In genomic region chr15:90895571-90896117, GRCh38 we compare ENCODE assay signal across 10 cellular contexts. TPM values are rescaled to one million over a fixed set of nuclear protein-coding genes. Genes with fewer than 3 reads are reported as not detected.
DNase-seq lines count a peak whose midpoint lies in the region; ATAC-seq lines count a peak whose summit lies in the region.
"Had no signal": no experiment of that assay in that cellular context is flagged by ENCODE, and none has a peak within 500 bp of the region (broad histone marks: within the 10 kb centered on the region; RNA-seq: fewer than 3 reads in every experiment).

No MANE protein-coding gene starts in this region.

- in situ Hi-C loops in G401 (cut with HindIII; ENCODE audit: low sequenced_read_pairs) = no loop called here

- ATAC-seq in HG03039 (IDR thresholded peaks at IDR 0.05; ENCODE audit: unreplicated experiment) = no peak

- DNase-seq in G401 (ENCODE audit: low spot score) (peak; percentile 90), NCI-H1092 (lab: John Stamatoyannopoulos, UW) (peak; percentile 51), amygdala (lab: John Stamatoyannopoulos, UW) (peak in 47 of 56 donors; percentile 22 to 85 (median 60)), myocyte (ENCODE audit: low read depth) (peak; percentile 26), SKM-1 treated with dmso at 0.1 percent for 144 hours (lab: John Stamatoyannopoulos, UW; ENCODE audit: unreplicated experiment) (no peak), NCI-H526 treated with DMSO at 0.1 percent for 48 hours (lab: John Stamatoyannopoulos, UW) (no peak)
- DNase-seq: activated naive CD8-positive, alpha-beta T cell treated with anti-CD3 and anti-CD28 coated beads, Interleukin-2, amount 10 ng/mL, durations not matched to agents 7 days and 5 days; islet precursor cell; Right ventricle myocardium superior had no signal

RNA-seq across cellular contexts. Expression of gene MAN2A2, which starts 7.5 kb away (rescaled TPM):
- total RNA-seq in G401 (2014; rRNA removed; shearing (Covaris generic)) = 23.8 and 33.4 TPM in 2 replicates
- total RNA-seq in myocyte = 16.8 and 25.9 TPM in 2 replicates
- polyA plus RNA-seq in myocyte (2012) = 47.3 TPM

RNA-seq across cellular contexts. Expression of gene FES, which starts 11.3 kb away (rescaled TPM):
- total RNA-seq in G401 (2014; rRNA removed; shearing (Covaris generic)) = 0.43 and 0.64 TPM in 2 replicates
- total RNA-seq in myocyte = 0.26 and 0.43 TPM in 2 replicates
- polyA plus RNA-seq in myocyte (2012) = 0.23 TPM

RNA-seq across cellular contexts. Expression of gene FURIN, which starts 27.3 kb away (rescaled TPM):
- total RNA-seq in G401 (2014; rRNA removed; shearing (Covaris generic)) = 21.8 and 28.9 TPM in 2 replicates
- total RNA-seq in myocyte = 38.5 and 42.1 TPM in 2 replicates
- 51.1 TPM for polyA plus RNA-seq in myocyte (2012)

RNA-seq across cellular contexts. Expression of gene HDDC3, which starts 36.7 kb away (rescaled TPM):
- total RNA-seq in G401 (2014; rRNA removed; shearing (Covaris generic)) = 10.8 and 17.1 TPM in 2 replicates
- 8.9 and 11.5 TPM in 2 replicates for total RNA-seq in myocyte
- polyA plus RNA-seq in myocyte (2012) = 14.4 TPM

RNA-seq across cellular contexts. Expression of gene UNC45A, which starts 39.4 kb away (rescaled TPM):
- 99.2 and 113 TPM in 2 replicates for total RNA-seq in G401 (2014; rRNA removed; shearing (Covaris generic))
- total RNA-seq in myocyte = 30.9 and 37.8 TPM in 2 replicates
- 58.6 TPM for polyA plus RNA-seq in myocyte (2012)

Comparison
In these comparisons a context has a peak if more than half of its experiments do, and no peak if none do; other contexts are left out.
1. DNase-seq: peak in G401 (single experiment), NCI-H1092 (single experiment), amygdala (47 of 56) and myocyte (single experiment); none in SKM-1 treated with dmso at 0.1 percent for 144 hours (single experiment) and NCI-H526 treated with DMSO at 0.1 percent for 48 hours (single experiment).